ENCODE assay signal across 8 cellular contexts in genomic region chr14:103715052-103716000, GRCh38. TPM values are rescaled to one million over a fixed set of nuclear protein-coding genes. Genes with fewer than 3 reads are reported as not detected.
DNase-seq lines count a peak whose midpoint lies in the region; ATAC-seq, FAIRE-seq and TF ChIP-seq lines count a peak whose summit lies in the region.

XRCC3 (minus strand) TSS chr14:103715451; CDS start chr14:103711087, 4,364 bp downstream.
ZFYVE21 (plus strand) TSS chr14:103715810; CDS start chr14:103715842, 32 bp downstream.

- peaks cover 37% of the 10 kb centered on the region for H3K4me1 Mint-ChIP-seq in T-helper 17 cell

- no peaks in the 10 kb centered on the region for H3K27me3 Mint-ChIP-seq in T-helper 17 cell

- peak; percentile 100 for DNase-seq in NCI-H1694 treated with DMSO at 0.1 percent for 48 hours (lab: John Stamatoyannopoulos, UW)
- DNase-seq in T-helper 17 cell, result peak; percentile 97 to 99 (median 99)
- peak; percentile 100 for DNase-seq in left ventricle myocardium superior
- DNase-seq in prostate gland (ENCODE audit: low spot score), result peak; percentile 100
- DNase-seq in urothelium cell line (ENCODE audit: low spot score), result peak; percentile 98

- H3K27ac Mint-ChIP-seq in T-helper 17 cell, result peak within 1 kb of the TSS; percentile 67

- peak within 1 kb of the TSS; percentile 86 to 99 for H3K4me3 ChIP-seq in prostate gland

- peak; percentile 89 for FAIRE-seq in urothelium cell line (lab: Jason Lieb, UNC)

- peak in 1 of 4 experiments; percentile 11 for TF ChIP-seq CTCF in prostate gland (IDR thresholded peaks at IDR 0.05)

- H3K9me3 ChIP-seq in T-helper 17 cell (ENCODE audit: control insufficient read depth, low read length, poor library complexity, severe bottlenecking), result no peaks in the 10 kb centered on the region
- H3K9me3 ChIP-seq in prostate gland, result no peaks in the 10 kb centered on the region

- H3K4me3 Mint-ChIP-seq in T-helper 17 cell, result peak within 1 kb of the TSS; percentile 98

- intact Hi-C loops in left ventricle myocardium superior (cut with micrococcal nuclease), result no loop called here
- intact Hi-C loops in prostate gland (cut with DNase I), result loop anchor here (10.0 kb wide), 1 partner anchor 151 kb away; the partner anchor contains the start of genes BAG5 and COA8

- H3K27ac ChIP-seq in angular gyrus (ENCODE audit: low read depth, low read length) (peak within 1 kb of the TSS; percentile 45), prostate gland (peak within 1 kb of the TSS; percentile 80 to 90)

- peaks cover 26% of the 10 kb centered on the region for H3K4me1 ChIP-seq in prostate gland (replicated peaks)

- no peaks in the 10 kb centered on the region for H3K36me3 ChIP-seq in prostate gland

- peaks cover 3% of the 10 kb centered on the region for H3K36me3 Mint-ChIP-seq in T-helper 17 cell (ENCODE audit: low read depth)

- TF ChIP-seq POLR2A in GM15510 (IDR thresholded peaks at IDR 0.05; ENCODE audit: borderline replicate concordance, extremely low read depth, insufficient read length) (peak; percentile 81), prostate gland (IDR thresholded peaks at IDR 0.05) (peak; percentile 82)

- WGBS in prostate gland, result 1% methylated on average over 106 of the region's 121 CpGs

- ATAC-seq in HG02885 (IDR thresholded peaks at IDR 0.05; ENCODE audit: poor library complexity, unreplicated experiment), result peak; percentile 94
- ATAC-seq in T-helper 17 cell, result peak; percentile 95
- ATAC-seq in left ventricle myocardium superior, result peak; percentile 95

- no peaks in the 10 kb centered on the region for H3K27me3 ChIP-seq in prostate gland (replicated peaks; ENCODE audit: insufficient read depth)

RNA-seq across cellular contexts. Expression of gene XRCC3, which starts in this region (rescaled TPM):
- total RNA-seq in T-helper 17 cell, result 1 to 10 TPM; 6.9 to 8.3 TPM
- total RNA-seq in left ventricle myocardium superior, result 2.7 TPM
- 10 to 100 TPM; 24.7 to 33.2 TPM for total RNA-seq in prostate gland

RNA-seq across cellular contexts. Expression of gene ZFYVE21, which starts in this region (rescaled TPM):
- total RNA-seq in T-helper 17 cell (1 to 10 TPM; 9.1 to 9.5 TPM), left ventricle myocardium superior (53.1 TPM), prostate gland (100 to 1,000 TPM; 162 to 215 TPM)

Comparison
In these comparisons a context has a peak if more than half of its experiments do, and no peak if none do; other contexts are left out.
1. Peak in every context shown above with its lines: DNase-seq, ATAC-seq, H3K4me3 ChIP-seq and H3K27ac ChIP-seq.